In the genomic region with DNA sequence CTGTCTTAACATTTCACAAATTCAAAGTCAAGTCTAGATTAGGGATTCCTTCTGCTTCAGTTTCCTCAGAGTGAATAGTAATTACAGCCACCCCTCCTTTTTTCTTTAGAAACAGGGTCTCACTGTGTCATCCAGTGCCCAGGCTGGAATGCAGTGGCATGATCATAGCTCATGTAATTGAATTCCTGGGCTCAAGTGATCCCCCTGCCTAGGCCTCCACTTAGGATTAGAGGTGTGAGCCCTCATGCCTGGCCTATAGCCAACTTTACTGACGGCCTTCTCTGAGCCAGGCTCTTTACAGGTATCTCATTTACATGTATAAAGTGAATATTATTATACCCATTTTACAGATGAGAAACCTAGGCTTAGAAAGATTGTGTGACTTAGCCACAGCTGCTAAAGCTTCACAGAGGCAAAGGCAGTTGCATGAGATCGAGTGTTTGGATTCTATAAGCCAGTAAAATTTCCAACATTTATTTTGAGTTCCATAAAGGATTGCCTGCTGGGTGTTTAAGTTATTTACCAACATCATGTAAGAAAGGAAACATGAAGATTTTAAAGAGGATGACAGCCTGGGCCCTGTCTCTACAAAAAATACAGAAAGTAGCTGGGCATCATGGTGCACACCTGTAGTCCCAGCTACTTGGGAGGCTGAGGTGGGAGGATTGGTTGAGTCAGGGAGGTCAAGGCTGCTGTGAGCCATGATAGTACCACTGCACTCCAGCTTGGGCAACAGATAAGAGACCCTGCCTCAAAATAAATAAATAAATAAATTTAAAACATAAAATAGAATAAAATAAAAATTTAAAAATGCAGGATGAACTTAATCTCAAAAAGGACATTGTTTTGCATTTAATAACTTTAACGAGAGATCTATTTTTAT, we compare ENCODE assay signal across 1 cellular context.
TF ChIP-seq lines count a peak whose summit lies in the region.

No MANE protein-coding gene starts in this region.

TF ChIP-seq in endothelial cell of umbilical vein, 7 proteins besides CTCF, POLR2A, EP300 and RAD21 (continued from another document):
- TF ChIP-seq GATA2 (IDR thresholded peaks at IDR 0.05; ENCODE audit: insufficient read depth, insufficient read length, low read depth, low read length) (no peak), FOS (IDR thresholded peaks at IDR 0.05; ENCODE audit: borderline replicate concordance, insufficient read depth, low read length) (no peak), EZH2 (IDR thresholded peaks at IDR 0.05; ENCODE audit: borderline replicate concordance, low read depth, low read length, severe bottlenecking) (no peak), POLR2AphosphoS5 (IDR thresholded peaks at IDR 0.05; ENCODE audit: insufficient read depth, low read depth, low read length) (no peak), JUN (IDR thresholded peaks at IDR 0.05; ENCODE audit: borderline replicate concordance, insufficient read depth, insufficient read length, low read depth) (no peak)
